1 cellular context compared by ENCODE assay signal in the genomic region with DNA sequence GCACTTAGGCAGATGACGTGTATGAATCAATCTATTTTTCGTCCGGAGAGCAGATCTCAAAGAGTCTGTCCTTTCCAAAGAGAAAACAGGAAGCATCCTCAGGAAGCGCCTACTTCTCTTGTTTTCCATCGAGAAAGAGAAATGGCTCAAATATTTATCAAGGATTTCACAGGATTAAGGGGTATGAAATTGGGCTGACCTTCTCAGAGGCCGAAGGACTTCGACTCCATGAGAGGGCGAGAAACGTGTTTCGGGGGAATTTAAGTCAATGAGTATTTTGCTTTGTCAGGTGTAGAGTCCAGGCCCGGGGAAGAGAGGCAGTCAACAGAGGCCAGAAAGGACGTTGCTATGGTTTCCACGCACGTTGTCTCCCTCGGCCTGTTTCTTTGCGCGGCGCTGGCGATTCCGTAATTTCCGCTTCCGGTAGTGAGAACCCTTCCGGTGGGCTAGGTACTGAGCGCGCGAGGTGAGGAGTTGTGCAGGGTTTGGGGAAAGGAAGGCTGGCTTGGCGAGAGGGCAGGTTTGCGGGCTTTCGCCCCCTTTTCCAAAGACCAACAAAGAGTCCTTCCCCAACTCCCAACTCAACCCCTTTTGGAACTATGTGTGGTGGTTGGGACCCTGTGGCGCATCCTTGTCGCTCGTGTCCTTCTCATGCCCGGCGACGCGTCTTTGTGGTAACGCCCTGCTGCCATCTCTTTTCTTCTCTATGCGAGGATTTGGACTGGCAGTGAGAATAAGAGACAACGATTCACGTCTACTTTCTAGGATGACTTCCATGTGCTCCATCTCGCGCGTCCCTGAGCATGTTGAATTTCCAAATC.
TF ChIP-seq lines count a peak whose summit lies in the region.

A gene (plus strand): TSS at position 429 of the 821 bp plus-strand sequence. CDS start 506 bp downstream, outside the sequence.

TF ChIP-seq in K562, 482 proteins besides CTCF, POLR2A, EP300 and RAD21 (continued from another document and continues in another):
- TF ChIP-seq KHSRP (IDR thresholded peaks at IDR 0.05) (no peak), PHF21A (IDR thresholded peaks at IDR 0.05; ENCODE audit: borderline replicate concordance, low read depth) (no peak), KAT7 (CRISPR knock-in tag; IDR thresholded peaks at IDR 0.05; ENCODE audit: borderline replicate concordance) (no peak), ZFP1 (CRISPR knock-in tag; IDR thresholded peaks at IDR 0.05) (no peak), MIER1 (IDR thresholded peaks at IDR 0.05; ENCODE audit: low read depth) (0 out of 2 replicates have a peak, but pooled peaks have one; percentile 8), TEAD4 (IDR thresholded peaks at IDR 0.05; ENCODE audit: low read length) (no peak), TEAD4 (CRISPR knock-in tag; IDR thresholded peaks at IDR 0.05; ENCODE audit: borderline replicate concordance) (no peak), RBM17 (IDR thresholded peaks at IDR 0.05; ENCODE audit: borderline replicate concordance, low read depth, low read length) (no peak), FUS (optimal IDR thresholded peaks at IDR 0.05; ENCODE audit: low read depth, low read length) (no peak), SRSF3 (IDR thresholded peaks at IDR 0.05; ENCODE audit: insufficient read depth, low read length) (no peak), ZNF263 (CRISPR knock-in tag; IDR thresholded peaks at IDR 0.05; ENCODE audit: borderline replicate concordance) (no peak; the same call in 1 of the 2 replicates), ZBTB7A (IDR thresholded peaks at IDR 0.05; ENCODE audit: borderline replicate concordance, control insufficient read depth, low read depth, low read length) (0 out of 2 replicates have a peak, but pooled peaks have one; percentile 18), MXI1 (IDR thresholded peaks at IDR 0.05; ENCODE audit: low read depth, low read length) (peak; percentile 90), HEY1 (CRISPR knock-in tag; IDR thresholded peaks at IDR 0.05; ENCODE audit: borderline replicate concordance) (no peak), ZNF311 (CRISPR knock-in tag; IDR thresholded peaks at IDR 0.05) (no peak), PRMT5 (CRISPR knock-in tag; IDR thresholded peaks at IDR 0.05) (no peak), ESRRA (IDR thresholded peaks at IDR 0.05; ENCODE audit: borderline replicate concordance, low read depth) (peak; percentile 94), FIP1L1 (IDR thresholded peaks at IDR 0.05; ENCODE audit: low read depth, low read length, poor library complexity, severe bottlenecking) (no peak), ZNF444 (CRISPR knock-in tag; IDR thresholded peaks at IDR 0.05) (no peak), ZNF232 (CRISPR knock-in tag; IDR thresholded peaks at IDR 0.05) (no peak), CHD2 (IDR thresholded peaks at IDR 0.05; ENCODE audit: low read depth, low read length) (no peak), ZNF717 (CRISPR knock-in tag; IDR thresholded peaks at IDR 0.05) (no peak), FOXJ3 (CRISPR knock-in tag; IDR thresholded peaks at IDR 0.05) (0 out of 2 replicates have a peak, but pooled peaks have one; percentile 75), PHF8 (IDR thresholded peaks at IDR 0.05; ENCODE audit: borderline replicate concordance, low read length) (peak; percentile 96; the same call in 1 of the 2 replicates), SREBF1 (IDR thresholded peaks at IDR 0.05; ENCODE audit: borderline replicate concordance, low read depth, low read length) (no peak), SMAD2 (IDR thresholded peaks at IDR 0.05; ENCODE audit: low read depth, low read length) (no peak), RBM34 (IDR thresholded peaks at IDR 0.05; ENCODE audit: borderline replicate concordance, insufficient read depth, low read length) (no peak), FOSL1 (tag; conservative IDR thresholded peaks at IDR 0.05) (no peak), NFXL1 (CRISPR knock-in tag; IDR thresholded peaks at IDR 0.05) (no peak), GATA2 (CRISPR knock-in tag; IDR thresholded peaks at IDR 0.05) (no peak), ZNF586 (CRISPR knock-in tag; conservative IDR thresholded peaks at IDR 0.05) (no peak; the same call in 1 of the 2 replicates), COPS2 (conservative IDR thresholded peaks at IDR 0.05) (no peak), CBX2 (IDR thresholded peaks at IDR 0.05; ENCODE audit: insufficient read depth, low read length, poor library complexity, severe bottlenecking) (no peak), STAT5A (IDR thresholded peaks at IDR 0.05; ENCODE audit: borderline replicate concordance, low read length) (peak; percentile 5; the same call in 1 of the 2 replicates), ZNF224 (CRISPR knock-in tag; IDR thresholded peaks at IDR 0.05) (no peak)
- TF ChIP-seq, protein P1, sequence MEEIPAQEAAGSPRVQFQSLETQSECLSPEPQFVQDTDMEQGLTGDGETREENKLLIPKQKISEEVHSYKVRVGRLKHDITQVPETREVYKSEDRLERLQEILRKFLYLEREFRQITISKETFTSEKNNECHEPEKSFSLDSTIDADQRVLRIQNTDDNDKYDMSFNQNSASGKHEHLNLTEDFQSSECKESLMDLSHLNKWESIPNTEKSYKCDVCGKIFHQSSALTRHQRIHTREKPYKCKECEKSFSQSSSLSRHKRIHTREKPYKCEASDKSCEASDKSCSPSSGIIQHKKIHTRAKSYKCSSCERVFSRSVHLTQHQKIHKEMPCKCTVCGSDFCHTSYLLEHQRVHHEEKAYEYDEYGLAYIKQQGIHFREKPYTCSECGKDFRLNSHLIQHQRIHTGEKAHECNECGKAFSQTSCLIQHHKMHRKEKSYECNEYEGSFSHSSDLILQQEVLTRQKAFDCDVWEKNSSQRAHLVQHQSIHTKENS (CRISPR knock-in tag; IDR thresholded peaks at IDR 0.05) = no peak
- TF ChIP-seq, protein P2, sequence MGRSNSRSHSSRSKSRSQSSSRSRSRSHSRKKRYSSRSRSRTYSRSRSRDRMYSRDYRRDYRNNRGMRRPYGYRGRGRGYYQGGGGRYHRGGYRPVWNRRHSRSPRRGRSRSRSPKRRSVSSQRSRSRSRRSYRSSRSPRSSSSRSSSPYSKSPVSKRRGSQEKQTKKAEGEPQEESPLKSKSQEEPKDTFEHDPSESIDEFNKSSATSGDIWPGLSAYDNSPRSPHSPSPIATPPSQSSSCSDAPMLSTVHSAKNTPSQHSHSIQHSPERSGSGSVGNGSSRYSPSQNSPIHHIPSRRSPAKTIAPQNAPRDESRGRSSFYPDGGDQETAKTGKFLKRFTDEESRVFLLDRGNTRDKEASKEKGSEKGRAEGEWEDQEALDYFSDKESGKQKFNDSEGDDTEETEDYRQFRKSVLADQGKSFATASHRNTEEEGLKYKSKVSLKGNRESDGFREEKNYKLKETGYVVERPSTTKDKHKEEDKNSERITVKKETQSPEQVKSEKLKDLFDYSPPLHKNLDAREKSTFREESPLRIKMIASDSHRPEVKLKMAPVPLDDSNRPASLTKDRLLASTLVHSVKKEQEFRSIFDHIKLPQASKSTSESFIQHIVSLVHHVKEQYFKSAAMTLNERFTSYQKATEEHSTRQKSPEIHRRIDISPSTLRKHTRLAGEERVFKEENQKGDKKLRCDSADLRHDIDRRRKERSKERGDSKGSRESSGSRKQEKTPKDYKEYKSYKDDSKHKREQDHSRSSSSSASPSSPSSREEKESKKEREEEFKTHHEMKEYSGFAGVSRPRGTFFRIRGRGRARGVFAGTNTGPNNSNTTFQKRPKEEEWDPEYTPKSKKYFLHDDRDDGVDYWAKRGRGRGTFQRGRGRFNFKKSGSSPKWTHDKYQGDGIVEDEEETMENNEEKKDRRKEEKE (IDR thresholded peaks at IDR 0.05; ENCODE audit: borderline replicate concordance in 1 of 2, control insufficient read depth in 1 of 2, low read depth in 2 of 2, low read length in 1 of 2) = peak in 1 of 2 experiments; percentile 13; a peak in 1 of 4 replicates
- TF ChIP-seq, protein P3, sequence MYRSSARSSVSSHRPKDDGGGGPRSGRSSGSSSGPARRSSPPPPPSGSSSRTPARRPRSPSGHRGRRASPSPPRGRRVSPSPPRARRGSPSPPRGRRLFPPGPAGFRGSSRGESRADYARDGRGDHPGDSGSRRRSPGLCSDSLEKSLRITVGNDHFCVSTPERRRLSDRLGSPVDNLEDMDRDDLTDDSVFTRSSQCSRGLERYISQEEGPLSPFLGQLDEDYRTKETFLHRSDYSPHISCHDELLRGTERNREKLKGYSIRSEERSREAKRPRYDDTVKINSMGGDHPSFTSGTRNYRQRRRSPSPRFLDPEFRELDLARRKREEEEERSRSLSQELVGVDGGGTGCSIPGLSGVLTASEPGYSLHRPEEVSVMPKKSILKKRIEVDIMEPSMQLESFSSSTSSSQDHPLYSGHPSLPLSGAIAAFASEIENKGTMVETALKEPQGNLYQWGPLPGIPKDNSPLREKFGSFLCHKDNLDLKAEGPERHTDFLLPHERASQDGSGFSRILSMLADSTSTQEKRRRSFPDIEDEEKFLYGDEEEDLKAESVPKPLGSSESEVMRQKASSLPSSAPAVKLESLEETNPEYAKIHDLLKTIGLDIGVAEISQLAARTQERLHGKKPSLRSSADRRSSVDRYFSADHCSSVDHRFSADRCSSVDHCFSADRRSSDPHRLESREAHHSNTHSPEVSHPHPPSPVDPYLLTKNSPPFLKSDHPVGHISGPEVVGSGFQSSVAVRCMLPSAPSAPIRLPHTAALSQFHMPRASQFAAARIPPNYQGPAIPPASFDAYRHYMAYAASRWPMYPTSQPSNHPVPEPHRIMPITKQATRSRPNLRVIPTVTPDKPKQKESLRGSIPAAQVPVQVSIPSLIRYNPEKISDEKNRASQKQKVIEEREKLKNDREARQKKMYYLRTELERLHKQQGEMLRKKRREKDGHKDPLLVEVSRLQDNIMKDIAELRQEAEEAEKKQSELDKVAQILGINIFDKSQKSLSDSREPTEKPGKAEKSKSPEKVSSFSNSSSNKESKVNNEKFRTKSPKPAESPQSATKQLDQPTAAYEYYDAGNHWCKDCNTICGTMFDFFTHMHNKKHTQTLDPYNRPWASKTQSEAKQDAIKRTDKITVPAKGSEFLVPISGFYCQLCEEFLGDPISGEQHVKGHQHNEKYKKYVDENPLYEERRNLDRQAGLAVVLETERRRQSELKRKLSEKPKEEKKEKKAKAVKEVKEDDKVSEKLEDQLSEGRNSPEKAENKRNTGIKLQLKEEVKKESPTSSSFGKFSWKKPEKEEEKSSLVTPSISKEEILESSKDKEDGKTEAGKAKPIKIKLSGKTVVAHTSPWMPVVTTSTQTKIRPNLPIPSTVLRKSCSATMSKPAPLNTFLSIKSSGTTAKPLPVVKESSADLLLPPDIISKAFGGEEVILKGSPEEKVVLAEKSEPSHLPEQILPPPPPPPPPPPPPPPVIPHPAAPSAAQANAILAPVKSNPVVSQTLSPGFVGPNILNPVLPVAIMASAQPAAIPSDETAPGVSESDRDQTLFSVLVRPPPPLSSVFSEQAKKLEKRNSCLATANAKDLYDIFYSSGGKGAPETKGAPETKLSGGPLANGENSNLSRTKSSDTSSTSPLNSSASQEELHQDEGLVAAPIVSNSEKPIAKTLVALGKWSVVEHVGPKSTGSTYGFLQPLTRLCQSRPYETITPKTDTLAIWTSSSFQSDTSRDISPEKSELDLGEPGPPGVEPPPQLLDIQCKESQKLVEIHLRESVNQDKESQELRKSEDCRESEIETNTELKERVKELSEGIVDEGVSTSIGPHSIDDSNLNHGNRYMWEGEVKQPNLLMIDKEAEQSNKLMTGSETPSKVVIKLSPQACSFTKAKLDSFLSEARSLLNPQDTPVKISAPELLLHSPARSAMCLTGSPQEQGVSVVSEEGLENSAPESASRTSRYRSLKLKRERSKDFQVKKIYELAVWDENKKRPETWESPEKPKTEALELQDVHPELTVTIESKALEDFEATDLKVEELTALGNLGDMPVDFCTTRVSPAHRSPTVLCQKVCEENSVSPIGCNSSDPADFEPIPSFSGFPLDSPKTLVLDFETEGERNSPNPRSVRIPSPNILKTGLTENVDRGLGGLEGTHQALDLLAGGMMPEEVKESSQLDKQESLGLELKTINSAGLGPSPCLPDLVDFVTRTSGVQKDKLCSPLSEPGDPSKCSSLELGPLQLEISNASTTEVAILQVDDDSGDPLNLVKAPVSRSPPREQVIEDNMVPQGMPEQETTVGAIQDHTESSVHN (IDR thresholded peaks at IDR 0.05; ENCODE audit: borderline replicate concordance in 1 of 2, low read depth in 1 of 2) = no peak
- TF ChIP-seq, protein P4, sequence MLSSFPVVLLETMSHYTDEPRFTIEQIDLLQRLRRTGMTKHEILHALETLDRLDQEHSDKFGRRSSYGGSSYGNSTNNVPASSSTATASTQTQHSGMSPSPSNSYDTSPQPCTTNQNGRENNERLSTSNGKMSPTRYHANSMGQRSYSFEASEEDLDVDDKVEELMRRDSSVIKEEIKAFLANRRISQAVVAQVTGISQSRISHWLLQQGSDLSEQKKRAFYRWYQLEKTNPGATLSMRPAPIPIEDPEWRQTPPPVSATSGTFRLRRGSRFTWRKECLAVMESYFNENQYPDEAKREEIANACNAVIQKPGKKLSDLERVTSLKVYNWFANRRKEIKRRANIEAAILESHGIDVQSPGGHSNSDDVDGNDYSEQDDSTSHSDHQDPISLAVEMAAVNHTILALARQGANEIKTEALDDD (IDR thresholded peaks at IDR 0.05) = no peak
- TF ChIP-seq, protein P5, sequence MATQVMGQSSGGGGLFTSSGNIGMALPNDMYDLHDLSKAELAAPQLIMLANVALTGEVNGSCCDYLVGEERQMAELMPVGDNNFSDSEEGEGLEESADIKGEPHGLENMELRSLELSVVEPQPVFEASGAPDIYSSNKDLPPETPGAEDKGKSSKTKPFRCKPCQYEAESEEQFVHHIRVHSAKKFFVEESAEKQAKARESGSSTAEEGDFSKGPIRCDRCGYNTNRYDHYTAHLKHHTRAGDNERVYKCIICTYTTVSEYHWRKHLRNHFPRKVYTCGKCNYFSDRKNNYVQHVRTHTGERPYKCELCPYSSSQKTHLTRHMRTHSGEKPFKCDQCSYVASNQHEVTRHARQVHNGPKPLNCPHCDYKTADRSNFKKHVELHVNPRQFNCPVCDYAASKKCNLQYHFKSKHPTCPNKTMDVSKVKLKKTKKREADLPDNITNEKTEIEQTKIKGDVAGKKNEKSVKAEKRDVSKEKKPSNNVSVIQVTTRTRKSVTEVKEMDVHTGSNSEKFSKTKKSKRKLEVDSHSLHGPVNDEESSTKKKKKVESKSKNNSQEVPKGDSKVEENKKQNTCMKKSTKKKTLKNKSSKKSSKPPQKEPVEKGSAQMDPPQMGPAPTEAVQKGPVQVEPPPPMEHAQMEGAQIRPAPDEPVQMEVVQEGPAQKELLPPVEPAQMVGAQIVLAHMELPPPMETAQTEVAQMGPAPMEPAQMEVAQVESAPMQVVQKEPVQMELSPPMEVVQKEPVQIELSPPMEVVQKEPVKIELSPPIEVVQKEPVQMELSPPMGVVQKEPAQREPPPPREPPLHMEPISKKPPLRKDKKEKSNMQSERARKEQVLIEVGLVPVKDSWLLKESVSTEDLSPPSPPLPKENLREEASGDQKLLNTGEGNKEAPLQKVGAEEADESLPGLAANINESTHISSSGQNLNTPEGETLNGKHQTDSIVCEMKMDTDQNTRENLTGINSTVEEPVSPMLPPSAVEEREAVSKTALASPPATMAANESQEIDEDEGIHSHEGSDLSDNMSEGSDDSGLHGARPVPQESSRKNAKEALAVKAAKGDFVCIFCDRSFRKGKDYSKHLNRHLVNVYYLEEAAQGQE (CRISPR knock-in tag; IDR thresholded peaks at IDR 0.05; ENCODE audit: low read depth) = no peak
- TF ChIP-seq, protein P6, sequence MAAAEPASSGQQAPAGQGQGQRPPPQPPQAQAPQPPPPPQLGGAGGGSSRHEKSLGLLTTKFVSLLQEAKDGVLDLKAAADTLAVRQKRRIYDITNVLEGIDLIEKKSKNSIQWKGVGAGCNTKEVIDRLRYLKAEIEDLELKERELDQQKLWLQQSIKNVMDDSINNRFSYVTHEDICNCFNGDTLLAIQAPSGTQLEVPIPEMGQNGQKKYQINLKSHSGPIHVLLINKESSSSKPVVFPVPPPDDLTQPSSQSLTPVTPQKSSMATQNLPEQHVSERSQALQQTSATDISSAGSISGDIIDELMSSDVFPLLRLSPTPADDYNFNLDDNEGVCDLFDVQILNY (CRISPR knock-in tag; IDR thresholded peaks at IDR 0.05) = no peak
